In the genomic region with DNA sequence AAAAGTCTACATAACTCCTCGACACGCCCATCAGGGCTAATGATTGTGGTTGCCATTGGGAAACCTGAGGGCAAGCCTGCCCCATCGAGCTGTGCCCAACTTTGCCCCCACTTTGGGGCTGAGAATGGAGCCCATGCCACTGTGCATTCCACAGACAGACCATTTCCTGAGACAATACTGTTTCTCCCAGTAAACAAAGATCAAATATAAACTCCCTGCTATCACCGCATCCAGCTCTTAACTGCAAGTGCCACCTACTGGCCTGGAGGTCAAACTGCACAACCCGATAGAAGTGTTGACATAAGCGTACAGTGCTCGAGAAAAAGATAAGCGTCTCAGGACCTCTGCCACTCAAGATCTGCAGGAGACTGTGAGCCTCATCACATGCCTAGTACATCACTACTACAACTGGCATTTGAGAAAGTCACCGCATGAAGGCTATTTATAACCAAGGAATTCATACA, we compare ENCODE assay signal across 1 cellular context.
TF ChIP-seq lines count a peak whose summit lies in the region.

No MANE protein-coding gene starts in this region.

TF ChIP-seq in GM12878, 131 proteins besides CTCF, POLR2A, EP300 and RAD21:
- TF ChIP-seq IKZF2 (IDR thresholded peaks at IDR 0.05) (no peak), ZNF274 (IDR thresholded peaks at IDR 0.05; ENCODE audit: insufficient read depth, insufficient read length) (no peak), ZNF24 (IDR thresholded peaks at IDR 0.05) (no peak), GATAD2B (conservative IDR thresholded peaks at IDR 0.05; ENCODE audit: low read depth) (no peak), SP1 (IDR thresholded peaks at IDR 0.05; ENCODE audit: low read depth, low read length) (no peak), TARDBP (IDR thresholded peaks at IDR 0.05; ENCODE audit: borderline replicate concordance) (no peak), TCF3 (IDR thresholded peaks at IDR 0.05; ENCODE audit: borderline replicate concordance, insufficient read depth, low read depth, low read length) (no peak)
- TF ChIP-seq, protein P1, sequence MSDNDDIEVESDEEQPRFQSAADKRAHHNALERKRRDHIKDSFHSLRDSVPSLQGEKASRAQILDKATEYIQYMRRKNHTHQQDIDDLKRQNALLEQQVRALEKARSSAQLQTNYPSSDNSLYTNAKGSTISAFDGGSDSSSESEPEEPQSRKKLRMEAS (IDR thresholded peaks at IDR 0.05; ENCODE audit: low read depth, low read length), result no peak
- TF ChIP-seq, protein P2, sequence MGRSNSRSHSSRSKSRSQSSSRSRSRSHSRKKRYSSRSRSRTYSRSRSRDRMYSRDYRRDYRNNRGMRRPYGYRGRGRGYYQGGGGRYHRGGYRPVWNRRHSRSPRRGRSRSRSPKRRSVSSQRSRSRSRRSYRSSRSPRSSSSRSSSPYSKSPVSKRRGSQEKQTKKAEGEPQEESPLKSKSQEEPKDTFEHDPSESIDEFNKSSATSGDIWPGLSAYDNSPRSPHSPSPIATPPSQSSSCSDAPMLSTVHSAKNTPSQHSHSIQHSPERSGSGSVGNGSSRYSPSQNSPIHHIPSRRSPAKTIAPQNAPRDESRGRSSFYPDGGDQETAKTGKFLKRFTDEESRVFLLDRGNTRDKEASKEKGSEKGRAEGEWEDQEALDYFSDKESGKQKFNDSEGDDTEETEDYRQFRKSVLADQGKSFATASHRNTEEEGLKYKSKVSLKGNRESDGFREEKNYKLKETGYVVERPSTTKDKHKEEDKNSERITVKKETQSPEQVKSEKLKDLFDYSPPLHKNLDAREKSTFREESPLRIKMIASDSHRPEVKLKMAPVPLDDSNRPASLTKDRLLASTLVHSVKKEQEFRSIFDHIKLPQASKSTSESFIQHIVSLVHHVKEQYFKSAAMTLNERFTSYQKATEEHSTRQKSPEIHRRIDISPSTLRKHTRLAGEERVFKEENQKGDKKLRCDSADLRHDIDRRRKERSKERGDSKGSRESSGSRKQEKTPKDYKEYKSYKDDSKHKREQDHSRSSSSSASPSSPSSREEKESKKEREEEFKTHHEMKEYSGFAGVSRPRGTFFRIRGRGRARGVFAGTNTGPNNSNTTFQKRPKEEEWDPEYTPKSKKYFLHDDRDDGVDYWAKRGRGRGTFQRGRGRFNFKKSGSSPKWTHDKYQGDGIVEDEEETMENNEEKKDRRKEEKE (IDR thresholded peaks at IDR 0.05), result no peak
- TF ChIP-seq, protein P3, sequence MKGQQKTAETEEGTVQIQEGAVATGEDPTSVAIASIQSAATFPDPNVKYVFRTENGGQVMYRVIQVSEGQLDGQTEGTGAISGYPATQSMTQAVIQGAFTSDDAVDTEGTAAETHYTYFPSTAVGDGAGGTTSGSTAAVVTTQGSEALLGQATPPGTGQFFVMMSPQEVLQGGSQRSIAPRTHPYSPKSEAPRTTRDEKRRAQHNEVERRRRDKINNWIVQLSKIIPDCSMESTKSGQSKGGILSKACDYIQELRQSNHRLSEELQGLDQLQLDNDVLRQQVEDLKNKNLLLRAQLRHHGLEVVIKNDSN (IDR thresholded peaks at IDR 0.05; ENCODE audit: borderline replicate concordance, extremely low read length, insufficient read depth, low read depth, low read length), result no peak
